Comparison of ENCODE assay signal across 1 cellular context in genomic region chr2:85435220-85435958, GRCh38.
TF ChIP-seq lines count a peak whose summit lies in the region.

No MANE protein-coding gene starts in this region.

TF ChIP-seq in H1, 55 proteins besides CTCF, POLR2A, EP300 and RAD21:
- TF ChIP-seq TAF1 (IDR thresholded peaks at IDR 0.05; ENCODE audit: low read depth, low read length), result no peak
- TF ChIP-seq RFX5 (IDR thresholded peaks at IDR 0.05; ENCODE audit: borderline replicate concordance, low read depth, low read length), result no peak
- TF ChIP-seq CHD1 (IDR thresholded peaks at IDR 0.05; ENCODE audit: low read depth, low read length), result no peak
- TF ChIP-seq TEAD4 (IDR thresholded peaks at IDR 0.05; ENCODE audit: low read depth, low read length), result no peak
- TF ChIP-seq EGR1 (IDR thresholded peaks at IDR 0.05; ENCODE audit: borderline replicate concordance, low read depth, low read length), result no peak
- no peak for TF ChIP-seq SRF (IDR thresholded peaks at IDR 0.05; ENCODE audit: low read depth, low read length)
- TF ChIP-seq TBP (IDR thresholded peaks at IDR 0.05; ENCODE audit: low read depth, low read length), result no peak
- TF ChIP-seq CHD7 (IDR thresholded peaks at IDR 0.05; ENCODE audit: insufficient replicate concordance, low read length), result no peak
- TF ChIP-seq POLR2AphosphoS5 (IDR thresholded peaks at IDR 0.05; ENCODE audit: low read depth, low read length), result no peak
- no peak for TF ChIP-seq PHF8 (conservative IDR thresholded peaks at IDR 0.05; ENCODE audit: low read depth, low read length)
- no peak for TF ChIP-seq RNF2 (IDR thresholded peaks at IDR 0.05; ENCODE audit: borderline replicate concordance, low read depth, low read length, missing control alignments, poor library complexity, severe bottlenecking)
- TF ChIP-seq CHD2 (IDR thresholded peaks at IDR 0.05; ENCODE audit: low read length), result no peak
- TF ChIP-seq SIRT6 (IDR thresholded peaks at IDR 0.05; ENCODE audit: low read length), result no peak
- no peak for TF ChIP-seq FOSL1 (IDR thresholded peaks at IDR 0.05; ENCODE audit: insufficient read depth, low read depth, low read length)
- TF ChIP-seq BCL11A (IDR thresholded peaks at IDR 0.05; ENCODE audit: low read depth in 2 of 2, low read length in 2 of 2), result no peak
- no peak for TF ChIP-seq GABPA (IDR thresholded peaks at IDR 0.05; ENCODE audit: borderline replicate concordance, insufficient read depth, low read length)
- no peak for TF ChIP-seq SIN3A (conservative IDR thresholded peaks at IDR 0.05 in 1 of 2, IDR thresholded peaks at IDR 0.05 in 1 of 2; ENCODE audit: low read depth in 1 of 2, low read length in 2 of 2)
- no peak for TF ChIP-seq ASH2L (IDR thresholded peaks at IDR 0.05; ENCODE audit: low read length)
- TF ChIP-seq BRCA1 (IDR thresholded peaks at IDR 0.05; ENCODE audit: low read depth, low read length), result no peak
- TF ChIP-seq MAFK (IDR thresholded peaks at IDR 0.05; ENCODE audit: low read depth, low read length), result no peak
TF ChIP-seq in H1: peak in this region for 0.
